1 cellular context compared by ENCODE assay signal in the genomic region with DNA sequence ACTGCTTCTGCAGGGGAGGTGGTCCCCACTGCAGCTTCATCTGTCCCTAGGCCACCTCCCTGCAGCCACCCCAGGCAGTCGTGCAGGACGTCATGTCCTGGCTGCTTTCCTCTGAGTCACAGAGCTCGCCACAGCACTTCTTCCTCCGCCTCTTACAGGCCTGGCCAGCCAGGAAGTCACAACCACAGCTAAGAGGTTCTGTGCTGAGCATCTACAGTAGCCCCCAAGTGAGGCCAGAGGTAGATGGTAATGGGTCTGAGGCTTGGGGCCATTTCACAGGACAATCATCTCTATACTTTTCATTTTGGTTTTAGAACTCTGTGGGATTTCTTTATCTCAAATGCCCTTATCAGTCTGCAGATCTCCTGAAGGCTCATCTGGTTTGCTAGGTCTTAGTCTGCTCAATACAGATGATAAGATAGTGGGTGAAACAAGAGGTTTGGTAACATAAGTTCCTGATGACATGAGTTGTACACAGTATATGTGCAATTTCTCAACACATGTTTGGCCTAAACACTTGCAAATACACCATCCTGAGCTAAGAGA.
TF ChIP-seq lines count a peak whose summit lies in the region.

No MANE protein-coding gene starts in this region.

TF ChIP-seq in SK-N-SH treated with all-trans-retinoic acid at 6 μM for 48 hours, 23 proteins besides CTCF, POLR2A, EP300 and RAD21 (continued from another document):
- no peak for TF ChIP-seq ZFP3 (CRISPR knock-in tag; IDR thresholded peaks at IDR 0.05)
- TF ChIP-seq SNAI2 (CRISPR knock-in tag; IDR thresholded peaks at IDR 0.05), result no peak
- no peak for TF ChIP-seq ZC3H10 (CRISPR knock-in tag; IDR thresholded peaks at IDR 0.05)
- TF ChIP-seq, protein P1, sequence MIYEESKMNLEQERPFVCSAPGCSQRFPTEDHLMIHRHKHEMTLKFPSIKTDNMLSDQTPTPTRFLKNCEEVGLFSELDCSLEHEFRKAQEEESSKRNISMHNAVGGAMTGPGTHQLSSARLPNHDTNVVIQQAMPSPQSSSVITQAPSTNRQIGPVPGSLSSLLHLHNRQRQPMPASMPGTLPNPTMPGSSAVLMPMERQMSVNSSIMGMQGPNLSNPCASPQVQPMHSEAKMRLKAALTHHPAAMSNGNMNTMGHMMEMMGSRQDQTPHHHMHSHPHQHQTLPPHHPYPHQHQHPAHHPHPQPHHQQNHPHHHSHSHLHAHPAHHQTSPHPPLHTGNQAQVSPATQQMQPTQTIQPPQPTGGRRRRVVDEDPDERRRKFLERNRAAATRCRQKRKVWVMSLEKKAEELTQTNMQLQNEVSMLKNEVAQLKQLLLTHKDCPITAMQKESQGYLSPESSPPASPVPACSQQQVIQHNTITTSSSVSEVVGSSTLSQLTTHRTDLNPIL (CRISPR knock-in tag; IDR thresholded peaks at IDR 0.05; ENCODE audit: low read depth), result no peak
- TF ChIP-seq GLIS3 (CRISPR knock-in tag; IDR thresholded peaks at IDR 0.05), result no peak
- TF ChIP-seq ZFP30 (CRISPR knock-in tag; IDR thresholded peaks at IDR 0.05), result no peak
- TF ChIP-seq CSDC2 (CRISPR knock-in tag; IDR thresholded peaks at IDR 0.05), result peak; percentile 22; the same call in 1 of the 2 replicates
- no peak for TF ChIP-seq ZNF565 (CRISPR knock-in tag; conservative IDR thresholded peaks at IDR 0.05; ENCODE audit: low read depth)
- TF ChIP-seq BACH2 (CRISPR knock-in tag; IDR thresholded peaks at IDR 0.05; ENCODE audit: borderline replicate concordance), result no peak
